ENCODE assay signal across 1 cellular context in the genomic region with DNA sequence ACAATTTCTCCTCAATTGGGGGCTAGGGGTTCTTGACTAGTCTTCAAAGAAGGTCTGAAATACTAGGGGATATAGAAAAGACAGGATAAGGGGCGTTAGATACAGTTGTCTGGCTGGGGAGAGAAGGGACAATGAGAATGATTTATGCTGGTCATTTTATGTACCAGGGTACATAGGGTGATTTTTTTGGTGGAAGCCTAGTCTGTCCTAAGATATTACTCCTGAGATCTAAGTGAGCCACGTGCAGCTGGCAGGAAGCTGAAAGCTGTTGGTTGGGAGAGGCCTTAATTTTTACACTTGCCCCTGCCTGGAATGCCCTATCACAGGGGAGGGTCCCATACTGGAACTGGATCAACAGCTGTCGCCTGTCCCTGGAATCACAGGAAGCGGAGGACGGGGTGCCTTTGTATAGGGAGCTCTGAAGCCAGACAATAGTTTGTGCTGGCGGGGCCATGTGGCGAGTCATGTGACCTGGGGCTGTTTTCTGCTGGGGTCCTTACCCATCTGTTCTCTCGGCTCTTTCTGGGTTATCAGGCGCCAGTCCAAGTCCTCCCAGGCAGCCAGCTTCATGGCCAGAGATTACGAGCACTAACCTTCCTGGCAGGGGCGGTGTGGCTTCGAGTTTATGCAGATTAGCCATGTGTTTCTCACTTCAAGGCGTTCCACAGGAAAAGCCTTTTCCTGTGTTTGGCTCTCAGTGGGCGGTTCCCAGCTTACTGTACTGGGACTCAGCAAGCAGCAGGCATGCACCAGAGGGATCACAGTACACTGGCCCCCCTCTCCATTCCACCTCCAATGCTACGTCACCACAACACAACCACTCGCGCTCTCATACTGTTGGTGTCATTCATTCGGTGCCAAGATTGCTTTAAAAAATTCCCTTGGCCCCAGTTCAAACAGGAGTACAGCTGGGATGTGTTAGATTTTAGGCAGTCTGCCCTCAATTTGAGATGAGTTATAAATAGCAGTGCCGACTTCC.
TF ChIP-seq lines count a peak whose summit lies in the region.

No MANE protein-coding gene starts in this region.

TF ChIP-seq in K562, 482 proteins besides CTCF, POLR2A, EP300 and RAD21 (continued from another document and continues in another):
- TF ChIP-seq ZBTB11 (CRISPR knock-in tag; IDR thresholded peaks at IDR 0.05) (no peak), ADNP (tag; IDR thresholded peaks at IDR 0.05) (no peak), TGIF2 (CRISPR knock-in tag; IDR thresholded peaks at IDR 0.05) (no peak), CBX1 (IDR thresholded peaks at IDR 0.05; ENCODE audit: low read depth) (no peak), ZNF274 (IDR thresholded peaks at IDR 0.05; ENCODE audit: borderline replicate concordance, low read depth, low read length) (no peak), SMAD3 (CRISPR knock-in tag; conservative IDR thresholded peaks at IDR 0.05) (peak; percentile 47; the same call in 1 of the 2 replicates), HNRNPUL1 (IDR thresholded peaks at IDR 0.05; ENCODE audit: low read length) (no peak), SP1 (CRISPR knock-in tag; IDR thresholded peaks at IDR 0.05) (peak; percentile 59; the same call in 1 of the 2 replicates), POLR2AphosphoS2 (IDR thresholded peaks at IDR 0.05; ENCODE audit: low read length) (no peak), ZNF253 (CRISPR knock-in tag; conservative IDR thresholded peaks at IDR 0.05) (no peak), FOXJ2 (tag; IDR thresholded peaks at IDR 0.05) (peak; percentile 65; the same call in 1 of the 2 replicates), HDAC1 (IDR thresholded peaks at IDR 0.05) (peak in 1 of 2 experiments; percentile 92; a peak in 2 of 4 replicates), ZZZ3 (IDR thresholded peaks at IDR 0.05) (no peak), ZNF175 (CRISPR knock-in tag; IDR thresholded peaks at IDR 0.05; ENCODE audit: low read depth) (peak; percentile 18; the same call in 1 of the 2 replicates), NEUROD1 (IDR thresholded peaks at IDR 0.05; ENCODE audit: borderline replicate concordance, low read depth, low read length, partially characterized antibody) (no peak), FOXP1 (CRISPR knock-in tag; IDR thresholded peaks at IDR 0.05) (no peak), SMARCA4 (IDR thresholded peaks at IDR 0.05) (peak; percentile 68), CREM (IDR thresholded peaks at IDR 0.05; ENCODE audit: low read depth) (peak; percentile 82), MAFF (IDR thresholded peaks at IDR 0.05; ENCODE audit: low read length) (no peak), L3MBTL2 (IDR thresholded peaks at IDR 0.05) (peak; percentile 99), MXI1 (IDR thresholded peaks at IDR 0.05; ENCODE audit: low read depth, low read length) (peak; percentile 76; the same call in 1 of the 2 replicates), GATAD2B (IDR thresholded peaks at IDR 0.05; ENCODE audit: borderline replicate concordance) (0 out of 2 replicates have a peak, but pooled peaks have one; percentile 17), JUN (IDR thresholded peaks at IDR 0.05; ENCODE audit: borderline replicate concordance, low read depth, low read length) (peak; percentile 19; the same call in 1 of the 2 replicates), JUN (CRISPR knock-in tag; IDR thresholded peaks at IDR 0.05; ENCODE audit: borderline replicate concordance) (0 out of 2 replicates have a peak, but pooled peaks have one; percentile 20), IFI16 (CRISPR knock-in tag; IDR thresholded peaks at IDR 0.05) (0 out of 2 replicates have a peak, but pooled peaks have one; percentile 6), ZFP30 (CRISPR knock-in tag; IDR thresholded peaks at IDR 0.05; ENCODE audit: borderline replicate concordance) (no peak), JUNB (CRISPR knock-in tag; conservative IDR thresholded peaks at IDR 0.05) (no peak), CBX2 (IDR thresholded peaks at IDR 0.05; ENCODE audit: insufficient read depth, low read length, poor library complexity, severe bottlenecking) (no peak), SIRT6 (IDR thresholded peaks at IDR 0.05; ENCODE audit: low read depth, low read length) (no peak), ZNF518B (CRISPR knock-in tag; IDR thresholded peaks at IDR 0.05) (no peak), SMAD4 (CRISPR knock-in tag; conservative IDR thresholded peaks at IDR 0.05) (peak; percentile 90), ZBTB26 (CRISPR knock-in tag; IDR thresholded peaks at IDR 0.05) (no peak), ZBTB49 (CRISPR knock-in tag; IDR thresholded peaks at IDR 0.05; ENCODE audit: borderline replicate concordance) (no peak), IRF1 (CRISPR knock-in tag; IDR thresholded peaks at IDR 0.05; ENCODE audit: borderline replicate concordance) (no peak), PCBP2 (IDR thresholded peaks at IDR 0.05; ENCODE audit: low read depth, low read length, poor library complexity, severe bottlenecking) (no peak), SRSF1 (IDR thresholded peaks at IDR 0.05; ENCODE audit: low read depth, low read length) (no peak), PHTF2 (CRISPR knock-in tag; IDR thresholded peaks at IDR 0.05) (no peak), HIVEP1 (CRISPR knock-in tag; IDR thresholded peaks at IDR 0.05) (no peak), ZNF133 (CRISPR knock-in tag; IDR thresholded peaks at IDR 0.05) (no peak), DDX20 (tag; IDR thresholded peaks at IDR 0.05; ENCODE audit: low read depth) (no peak), ARID1B (IDR thresholded peaks at IDR 0.05) (peak; percentile 84), TCFL5 (CRISPR knock-in tag; conservative IDR thresholded peaks at IDR 0.05) (no peak), FOXK2 (conservative IDR thresholded peaks at IDR 0.05 in 1 of 2, IDR thresholded peaks at IDR 0.05 in 1 of 2; ENCODE audit: low read depth in 2 of 2) (peak; percentile 80 to 89), NR3C1 (CRISPR knock-in tag; IDR thresholded peaks at IDR 0.05) (no peak), NCOR1 (IDR thresholded peaks at IDR 0.05) (peak; percentile 84; the same call in 1 of the 2 replicates), KLF1 (tag; IDR thresholded peaks at IDR 0.05) (no peak), ESRRA (IDR thresholded peaks at IDR 0.05; ENCODE audit: borderline replicate concordance, low read depth) (0 out of 2 replicates have a peak, but pooled peaks have one; percentile 7), TAF7 (tag; IDR thresholded peaks at IDR 0.05) (no peak), ZBTB1 (CRISPR knock-in tag; IDR thresholded peaks at IDR 0.05; ENCODE audit: borderline replicate concordance, low read depth) (no peak), CTBP1 (IDR thresholded peaks at IDR 0.05; ENCODE audit: borderline replicate concordance) (peak; percentile 71; the same call in 1 of the 2 replicates)
- TF ChIP-seq, protein P1, sequence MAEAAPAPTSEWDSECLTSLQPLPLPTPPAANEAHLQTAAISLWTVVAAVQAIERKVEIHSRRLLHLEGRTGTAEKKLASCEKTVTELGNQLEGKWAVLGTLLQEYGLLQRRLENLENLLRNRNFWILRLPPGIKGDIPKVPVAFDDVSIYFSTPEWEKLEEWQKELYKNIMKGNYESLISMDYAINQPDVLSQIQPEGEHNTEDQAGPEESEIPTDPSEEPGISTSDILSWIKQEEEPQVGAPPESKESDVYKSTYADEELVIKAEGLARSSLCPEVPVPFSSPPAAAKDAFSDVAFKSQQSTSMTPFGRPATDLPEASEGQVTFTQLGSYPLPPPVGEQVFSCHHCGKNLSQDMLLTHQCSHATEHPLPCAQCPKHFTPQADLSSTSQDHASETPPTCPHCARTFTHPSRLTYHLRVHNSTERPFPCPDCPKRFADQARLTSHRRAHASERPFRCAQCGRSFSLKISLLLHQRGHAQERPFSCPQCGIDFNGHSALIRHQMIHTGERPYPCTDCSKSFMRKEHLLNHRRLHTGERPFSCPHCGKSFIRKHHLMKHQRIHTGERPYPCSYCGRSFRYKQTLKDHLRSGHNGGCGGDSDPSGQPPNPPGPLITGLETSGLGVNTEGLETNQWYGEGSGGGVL (CRISPR knock-in tag; IDR thresholded peaks at IDR 0.05) = no peak
- TF ChIP-seq, protein P2, sequence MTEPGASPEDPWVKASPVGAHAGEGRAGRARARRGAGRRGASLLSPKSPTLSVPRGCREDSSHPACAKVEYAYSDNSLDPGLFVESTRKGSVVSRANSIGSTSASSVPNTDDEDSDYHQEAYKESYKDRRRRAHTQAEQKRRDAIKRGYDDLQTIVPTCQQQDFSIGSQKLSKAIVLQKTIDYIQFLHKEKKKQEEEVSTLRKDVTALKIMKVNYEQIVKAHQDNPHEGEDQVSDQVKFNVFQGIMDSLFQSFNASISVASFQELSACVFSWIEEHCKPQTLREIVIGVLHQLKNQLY (CRISPR knock-in tag; conservative IDR thresholded peaks at IDR 0.05) = no peak
- TF ChIP-seq, protein P3, sequence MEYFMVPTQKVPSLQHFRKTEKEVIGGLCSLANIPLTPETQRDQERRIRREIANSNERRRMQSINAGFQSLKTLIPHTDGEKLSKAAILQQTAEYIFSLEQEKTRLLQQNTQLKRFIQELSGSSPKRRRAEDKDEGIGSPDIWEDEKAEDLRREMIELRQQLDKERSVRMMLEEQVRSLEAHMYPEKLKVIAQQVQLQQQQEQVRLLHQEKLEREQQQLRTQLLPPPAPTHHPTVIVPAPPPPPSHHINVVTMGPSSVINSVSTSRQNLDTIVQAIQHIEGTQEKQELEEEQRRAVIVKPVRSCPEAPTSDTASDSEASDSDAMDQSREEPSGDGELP (CRISPR knock-in tag; IDR thresholded peaks at IDR 0.05; ENCODE audit: borderline replicate concordance) = peak; percentile 97
